ENCODE assay signal across 27 cellular contexts in the genomic region with DNA sequence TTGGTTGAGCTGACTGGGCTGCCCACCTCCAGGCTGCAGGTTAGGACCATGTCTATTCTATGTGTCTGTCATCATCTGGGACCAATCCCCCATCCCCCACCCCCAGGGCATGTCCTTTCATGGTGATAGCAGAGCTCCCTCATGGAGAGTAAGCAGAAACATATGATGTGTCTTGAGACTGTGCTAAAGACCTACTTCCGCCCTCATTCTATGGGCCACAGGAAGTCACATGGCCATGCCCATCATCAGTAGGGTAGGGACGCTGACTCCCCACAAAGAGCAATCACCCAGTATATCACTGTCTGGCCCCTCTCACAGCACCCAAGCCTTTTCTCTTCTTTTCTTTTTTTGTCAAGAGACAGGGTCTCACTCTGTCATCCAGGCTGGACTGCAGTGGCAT.
"Had no signal": no experiment of that assay in that cellular context is flagged by ENCODE, and none has a peak within 500 bp of the region (broad histone marks: within the 10 kb centered on the region; RNA-seq: fewer than 3 reads in every experiment).

No MANE protein-coding gene starts in this region.

- H3K4me1 Mint-ChIP-seq: activated CD4-positive, alpha-beta memory T cell treated with anti-CD3 and anti-CD28 coated beads, Interleukin-2, amount 10 ng/mL, durations not matched to agents 7 days and 5 days; activated CD4-positive, alpha-beta T cell treated with anti-CD3 and anti-CD28 coated beads for 36 hours; activated CD4-positive, alpha-beta T cell treated with anti-CD3 and anti-CD28 coated beads, Interleukin-2, amount 10 ng/mL, durations not matched to agents 24 days and 14 days; activated naive CD4-positive, alpha-beta T cell treated with anti-CD3 and anti-CD28 coated beads, Interleukin-2, amount 10 ng/mL, durations not matched to agents 7 days and 5 days; activated naive CD8-positive, alpha-beta T cell treated with anti-CD3 and anti-CD28 coated beads, Interleukin-2, amount 10 ng/mL, durations not matched to agents 7 days and 5 days had no signal

- H3K27me3 ChIP-seq: ascending aorta, cardiac muscle cell, colonic mucosa had no signal

- H3K9me3 Mint-ChIP-seq: activated CD4-positive, alpha-beta memory T cell treated with anti-CD3 and anti-CD28 coated beads, Interleukin-2, amount 10 ng/mL, durations not matched to agents 7 days and 5 days; activated CD4-positive, alpha-beta T cell treated with anti-CD3 and anti-CD28 coated beads, Interleukin-2, amount 10 ng/mL, durations not matched to agents 24 days and 14 days; activated naive CD4-positive, alpha-beta T cell treated with anti-CD3 and anti-CD28 coated beads, Interleukin-2, amount 10 ng/mL, durations not matched to agents 7 days and 5 days; activated naive CD4-positive, alpha-beta T cell treated with anti-CD3 and anti-CD28 coated beads, Interleukin-2, amount 50 U/mL, for 72 hours; activated naive CD8-positive, alpha-beta T cell treated with anti-CD3 and anti-CD28 coated beads, Interleukin-2, amount 10 ng/mL, durations not matched to agents 7 days and 5 days; activated T-cell treated with anti-CD3 and anti-CD28 coated beads, Interleukin-2, amount 50 U/mL, for 24 hours; activated T-cell treated with anti-CD3 and anti-CD28 coated beads, Interleukin-2, amount 50 U/mL, for 72 hours had no signal

- H3K36me3 Mint-ChIP-seq: activated naive CD4-positive, alpha-beta T cell treated with anti-CD3 and anti-CD28 coated beads, Interleukin-2, amount 10 ng/mL, durations not matched to agents 7 days and 5 days; activated naive CD4-positive, alpha-beta T cell treated with anti-CD3 and anti-CD28 coated beads, Interleukin-2, amount 50 U/mL, for 72 hours; activated naive CD8-positive, alpha-beta T cell treated with anti-CD3 and anti-CD28 coated beads, Interleukin-2, amount 10 ng/mL, durations not matched to agents 7 days and 5 days had no signal

- H3K36me3 ChIP-seq: ascending aorta, breast epithelium, cardiac muscle cell, colonic mucosa had no signal

- ATAC-seq: activated CD4-positive, alpha-beta T cell treated with anti-CD3 and anti-CD28 coated beads for 36 hours; activated naive CD4-positive, alpha-beta T cell treated with anti-CD3 and anti-CD28 coated beads, Interleukin-2, amount 50 U/mL, for 72 hours; activated T-cell treated with anti-CD3 and anti-CD28 coated beads, Interleukin-2, amount 50 U/mL, for 72 hours; esophagus mucosa had no signal

- H3K4me3 ChIP-seq: ascending aorta, breast epithelium, cardiac muscle cell, colonic mucosa had no signal

- H3K27me3 Mint-ChIP-seq: activated CD4-positive, alpha-beta T cell treated with anti-CD3 and anti-CD28 coated beads, Interleukin-2, amount 10 ng/mL, durations not matched to agents 24 days and 14 days had no signal

- H3K4me3 Mint-ChIP-seq: activated CD4-positive, alpha-beta memory T cell treated with anti-CD3 and anti-CD28 coated beads, Interleukin-2, amount 10 ng/mL, durations not matched to agents 7 days and 5 days; activated CD4-positive, alpha-beta T cell treated with anti-CD3 and anti-CD28 coated beads for 36 hours; activated CD4-positive, alpha-beta T cell treated with anti-CD3 and anti-CD28 coated beads, Interleukin-2, amount 10 ng/mL, durations not matched to agents 24 days and 14 days; activated naive CD4-positive, alpha-beta T cell treated with anti-CD3 and anti-CD28 coated beads, Interleukin-2, amount 10 ng/mL, durations not matched to agents 7 days and 5 days; activated naive CD8-positive, alpha-beta T cell treated with anti-CD3 and anti-CD28 coated beads, Interleukin-2, amount 10 ng/mL, durations not matched to agents 7 days and 5 days; activated T-cell treated with anti-CD3 and anti-CD28 coated beads, Interleukin-2, amount 50 U/mL, for 24 hours; activated T-cell treated with anti-CD3 and anti-CD28 coated beads, Interleukin-2, amount 50 U/mL, for 72 hours; brain; endodermal cell had no signal

- H3K9me3 ChIP-seq: ascending aorta, breast epithelium, colonic mucosa had no signal

- H3K27ac ChIP-seq: ascending aorta, breast epithelium, cardiac muscle cell, colonic mucosa had no signal

- FAIRE-seq: frontal cortex had no signal

- H3K27ac Mint-ChIP-seq: activated CD4-positive, alpha-beta memory T cell treated with anti-CD3 and anti-CD28 coated beads, Interleukin-2, amount 10 ng/mL, durations not matched to agents 7 days and 5 days; activated CD4-positive, alpha-beta T cell treated with anti-CD3 and anti-CD28 coated beads for 36 hours; activated CD4-positive, alpha-beta T cell treated with anti-CD3 and anti-CD28 coated beads, Interleukin-2, amount 10 ng/mL, durations not matched to agents 24 days and 14 days; activated naive CD4-positive, alpha-beta T cell treated with anti-CD3 and anti-CD28 coated beads, Interleukin-2, amount 10 ng/mL, durations not matched to agents 7 days and 5 days; activated naive CD4-positive, alpha-beta T cell treated with anti-CD3 and anti-CD28 coated beads, Interleukin-2, amount 50 U/mL, for 72 hours; activated naive CD8-positive, alpha-beta T cell treated with anti-CD3 and anti-CD28 coated beads, Interleukin-2, amount 10 ng/mL, durations not matched to agents 7 days and 5 days; activated T-cell treated with anti-CD3 and anti-CD28 coated beads, Interleukin-2, amount 50 U/mL, for 24 hours; activated T-cell treated with anti-CD3 and anti-CD28 coated beads, Interleukin-2, amount 50 U/mL, for 72 hours; endodermal cell had no signal

- H3K4me1 ChIP-seq: ascending aorta, breast epithelium, colonic mucosa had no signal

- DNase-seq: activated CD4-positive, alpha-beta memory T cell treated with anti-CD3 and anti-CD28 coated beads, Interleukin-2, amount 10 ng/mL, durations not matched to agents 7 days and 5 days; activated CD4-positive, alpha-beta T cell treated with anti-CD3 and anti-CD28 coated beads for 36 hours; activated CD4-positive, alpha-beta T cell treated with anti-CD3 and anti-CD28 coated beads, Interleukin-2, amount 10 ng/mL, durations not matched to agents 24 days and 14 days; activated CD4-positive, CD25-positive, alpha-beta regulatory T cell; activated CD4-positive, CD25-positive, alpha-beta regulatory T cell treated with anti-CD3 and anti-CD28 coated beads, Interleukin-2, amount 50 U/mL, for 72 hours; activated CD8-positive, alpha-beta memory T cell treated with anti-CD3 and anti-CD28 coated beads, Interleukin-2, amount 50 U/mL, for 48 hours; activated gamma-delta T cell; activated naive CD4-positive, alpha-beta T cell; activated naive CD4-positive, alpha-beta T cell treated with anti-CD3 and anti-CD28 coated beads, Interleukin-2, amount 10 ng/mL, durations not matched to agents 7 days and 5 days; activated naive CD8-positive, alpha-beta T cell treated with anti-CD3 and anti-CD28 coated beads, Interleukin-2, amount 10 ng/mL, durations not matched to agents 7 days and 5 days; activated T-cell treated with anti-CD3 and anti-CD28 coated beads for 4 hours; activated T-cell treated with anti-CD3 and anti-CD28 coated beads, Interleukin-2, amount 50 U/mL, for 24 hours; activated T-cell treated with anti-CD3 and anti-CD28 coated beads, Interleukin-2, amount 50 U/mL, for 72 hours; central memory CD4-positive, alpha-beta T cell; cerebellar nuclear complex; colonic mucosa; effector CD8-positive, alpha-beta T cell; endodermal cell; foreskin fibroblast; T-helper 2 cell had no signal
